In the genomic region with DNA sequence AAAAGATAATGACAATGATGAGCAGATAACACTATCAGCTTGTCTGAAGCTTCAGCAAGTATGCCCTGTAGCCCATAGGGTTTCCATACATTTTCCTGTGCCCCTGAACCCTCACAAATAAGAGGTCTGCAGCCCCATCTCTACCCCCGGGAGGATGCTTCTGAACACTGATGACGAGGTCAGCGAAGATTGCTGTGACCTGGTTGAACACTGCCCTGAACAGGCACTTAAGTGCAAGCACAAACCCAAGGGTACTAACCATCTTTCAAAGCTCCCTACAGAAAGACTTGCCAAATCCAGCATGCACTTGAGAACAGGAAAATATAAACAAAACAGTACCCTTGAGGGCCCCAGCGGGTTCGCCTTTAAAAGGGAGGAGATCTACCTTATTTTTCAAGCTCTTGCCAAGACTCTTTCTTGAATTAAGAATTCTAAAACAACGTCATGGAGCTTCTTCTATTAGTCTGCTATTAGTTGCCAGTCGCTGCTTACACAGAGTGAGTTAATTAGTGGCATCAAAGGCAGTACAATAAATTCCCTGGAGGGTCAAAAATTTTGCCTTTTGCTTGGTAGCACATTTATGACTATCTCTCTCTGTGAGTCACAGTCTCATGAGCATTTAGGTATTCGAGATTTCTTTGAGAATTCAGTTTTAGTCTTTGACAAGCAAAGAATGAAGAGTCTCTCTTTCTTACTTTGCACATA, we compare ENCODE assay signal across 13 cellular contexts.
DNase-seq lines count a peak whose midpoint lies in the region; ATAC-seq, FAIRE-seq and TF ChIP-seq lines count a peak whose summit lies in the region.
"Had no signal": no experiment of that assay in that cellular context is flagged by ENCODE, and none has a peak within 500 bp of the region (broad histone marks: within the 10 kb centered on the region; RNA-seq: fewer than 3 reads in every experiment).

No MANE protein-coding gene starts in this region.

- H3K4me1 ChIP-seq in endodermal cell (ENCODE audit: control insufficient read depth, insufficient read depth, low read length) = peaks cover 6% of the 10 kb centered on the region
- H3K4me1 ChIP-seq in muscle layer of colon (ENCODE audit: insufficient read depth, low read length) = peaks cover 71% of the 10 kb centered on the region

- H3K36me3 Mint-ChIP-seq in endodermal cell (ENCODE audit: low read depth) = no peaks in the 10 kb centered on the region
- H3K36me3 Mint-ChIP-seq in T-helper 17 cell (ENCODE audit: low read depth) = no peaks in the 10 kb centered on the region

- H3K27me3 Mint-ChIP-seq in endodermal cell (ENCODE audit: insufficient read depth) = peaks cover 6% of the 10 kb centered on the region
- H3K27me3 Mint-ChIP-seq in T-helper 17 cell = peaks cover 5% of the 10 kb centered on the region
- H3K27me3 Mint-ChIP-seq: activated CD8-positive, alpha-beta T cell treated with anti-CD3 and anti-CD28 coated beads for 36 hours had no signal

- H3K9ac ChIP-seq in endodermal cell (ENCODE audit: extremely low read depth, low read length, poor library complexity, severe bottlenecking) (no peak overlapping the region), muscle layer of colon (ENCODE audit: low read length) (no peak overlapping the region)

- ATAC-seq in T-helper 17 cell = no peak
- ATAC-seq: activated CD8-positive, alpha-beta T cell treated with anti-CD3 and anti-CD28 coated beads for 36 hours; PC-3 had no signal

- WGBS in endodermal cell (ENCODE audit: insufficient coverage in 1 of 2, insufficient read length in 1 of 2), 2 experiments = 91 to 92% methylated on average over 4 to 8 of the region's 8 CpGs

- H3K9me3 ChIP-seq in endodermal cell (ENCODE audit: control insufficient read depth, low read length) (no peaks in the 10 kb centered on the region), muscle layer of colon (ENCODE audit: low read length) (no peaks in the 10 kb centered on the region), T-helper 17 cell (ENCODE audit: control insufficient read depth, low read length, poor library complexity, severe bottlenecking) (no peaks in the 10 kb centered on the region)

- no peaks in the 10 kb centered on the region for H3K9me3 Mint-ChIP-seq in endodermal cell
- H3K9me3 Mint-ChIP-seq: activated CD8-positive, alpha-beta T cell treated with anti-CD3 and anti-CD28 coated beads for 36 hours had no signal

- H3K4me3 ChIP-seq in endodermal cell (ENCODE audit: low read length) (no peak overlapping the region), muscle layer of colon (ENCODE audit: low read depth in 1 of 2, low read length in 2 of 2) (no peak overlapping the region)

- FAIRE-seq in RCC 7860 (lab: Jason Lieb, UNC) = no peak
- FAIRE-seq: GM19239 had no signal

- H3K4me3 Mint-ChIP-seq in endodermal cell = no peak overlapping the region
- no peak overlapping the region for H3K4me3 Mint-ChIP-seq in T-helper 17 cell
- H3K4me3 Mint-ChIP-seq: activated CD8-positive, alpha-beta T cell treated with anti-CD3 and anti-CD28 coated beads for 36 hours had no signal

- H3K27ac Mint-ChIP-seq in endodermal cell (no peak overlapping the region), T-helper 17 cell (no peak overlapping the region)
- H3K27ac Mint-ChIP-seq: activated CD8-positive, alpha-beta T cell treated with anti-CD3 and anti-CD28 coated beads for 36 hours had no signal

- DNase-seq in M059J (ENCODE audit: low read depth) (peak; percentile 71), endodermal cell (no peak), RCC 7860 (ENCODE audit: low spot score) (no peak), NCI-H345 treated with DMSO at 0.1 percent for 48 hours (lab: John Stamatoyannopoulos, UW; ENCODE audit: unreplicated experiment) (no peak), T-helper 17 cell (no peak)
- no peak for DNase-seq in activated effector memory CD4-positive, alpha-beta T cell treated with Interleukin-2 at 50 U/mL for 16 hours
- DNase-seq: activated CD8-positive, alpha-beta T cell treated with anti-CD3 and anti-CD28 coated beads for 36 hours; NCI-H187; NCI-H510A; PC-3; stimulated activated CD4-positive, alpha-beta T cell treated with anti-CD3 and anti-CD28 coated beads, Interleukin-4, amount 100 ng/mL, for 1 hour had no signal

- no peaks in the 10 kb centered on the region for H3K27me3 ChIP-seq in endodermal cell (ENCODE audit: control insufficient read depth, insufficient read depth, low read length, poor library complexity, severe bottlenecking)
- H3K27me3 ChIP-seq in muscle layer of colon (ENCODE audit: control insufficient read depth in 1 of 2, insufficient read depth in 2 of 2, low read length in 2 of 2) = no peaks in the 10 kb centered on the region

- peak overlapping the region; percentile 97 for H3K27ac ChIP-seq in endodermal cell (ENCODE audit: low read depth, low read length)
- H3K27ac ChIP-seq in muscle layer of colon (ENCODE audit: low read depth, low read length) = peak overlapping the region; percentile 4

- H3K36me3 ChIP-seq in endodermal cell (ENCODE audit: control insufficient read depth, insufficient read depth, low read length) = no peaks in the 10 kb centered on the region
- H3K36me3 ChIP-seq in muscle layer of colon (ENCODE audit: insufficient read depth, low read length) = no peaks in the 10 kb centered on the region

- TF ChIP-seq CTCF in endodermal cell (conservative IDR thresholded peaks at IDR 0.05) = no peak

- peaks cover 14% of the 10 kb centered on the region for H3K4me1 Mint-ChIP-seq in endodermal cell
- H3K4me1 Mint-ChIP-seq in T-helper 17 cell = no peaks in the 10 kb centered on the region
